In genomic region chr12:80412343-80412953, GRCh38 we compare ENCODE assay signal across 8 cellular contexts. TPM values are rescaled to one million over a fixed set of nuclear protein-coding genes. Genes with fewer than 3 reads are reported as not detected.
A peak's percentile ranks its signal among the peaks of the same experiment; 100 is the strongest.
DNase-seq lines count a peak whose midpoint lies in the region; ATAC-seq and TF ChIP-seq lines count a peak whose summit lies in the region.

No MANE protein-coding gene starts in this region.

- no peaks in the 10 kb centered on the region for H3K9me3 Mint-ChIP-seq in activated naive CD4-positive, alpha-beta T cell treated with anti-CD3 and anti-CD28 coated beads for 36 hours

- intact Hi-C loops in ascending aorta (cut with DNase I), result no loop called here
- intact Hi-C loops in tibial artery (cut with DNase I; ENCODE audit: low total_unique reads), result loop anchor here (5.0 kb wide), 1 partner anchor 350 kb away; no protein-coding TSS in a partner anchor
- intact Hi-C loops in activated naive CD4-positive, alpha-beta T cell treated with anti-CD3 and anti-CD28 coated beads for 36 hours (cut with micrococcal nuclease), result loop anchor here (1.0 to 10.0 kb wide), 5 partner anchors 351 to 1912 kb away; no protein-coding TSS in a partner anchor

- no peak overlapping the region for H3K27ac Mint-ChIP-seq in activated naive CD4-positive, alpha-beta T cell treated with anti-CD3 and anti-CD28 coated beads for 36 hours

- H3K9me3 ChIP-seq in ascending aorta (no peaks in the 10 kb centered on the region), iPS DF 6.9 (ENCODE audit: control insufficient read depth, insufficient read depth, low read length) (no peaks in the 10 kb centered on the region), tibial artery (no peaks in the 10 kb centered on the region)

- no peaks in the 10 kb centered on the region for H3K27me3 Mint-ChIP-seq in activated naive CD4-positive, alpha-beta T cell treated with anti-CD3 and anti-CD28 coated beads for 36 hours (ENCODE audit: low read depth)

- ATAC-seq in GM19043 (IDR thresholded peaks at IDR 0.05; ENCODE audit: low read depth, unreplicated experiment) (peak; percentile 56), HG03280 (IDR thresholded peaks at IDR 0.05; ENCODE audit: unreplicated experiment) (peak; percentile 81)

- H3K27me3 ChIP-seq in ascending aorta (no peaks in the 10 kb centered on the region), iPS DF 6.9 (ENCODE audit: control insufficient read depth, insufficient read depth, low read length) (no peaks in the 10 kb centered on the region), tibial artery (no peaks in the 10 kb centered on the region)

- H3K27ac ChIP-seq in C4-2B (no peak overlapping the region), ascending aorta (no peak overlapping the region), iPS DF 6.9 (ENCODE audit: low read length) (no peak overlapping the region), tibial artery (no peak overlapping the region)

- DNase-seq in NCI-H2227 treated with DMSO at 0.1 percent for 48 hours (lab: John Stamatoyannopoulos, UW), result peak; percentile 69
- no peak for DNase-seq in ascending aorta (ENCODE audit: low spot score in 2 of 2)
- DNase-seq in iPS DF 6.9 (ENCODE audit: low read depth, low spot score), result peak; percentile 16
- DNase-seq in tibial artery, result no peak
- DNase-seq in activated naive CD4-positive, alpha-beta T cell treated with anti-CD3 and anti-CD28 coated beads for 36 hours, result no peak

- H3K4me3 ChIP-seq in ascending aorta (no peak overlapping the region), iPS DF 6.9 (ENCODE audit: low read length) (no peak overlapping the region), tibial artery (no peak overlapping the region)

- no peaks in the 10 kb centered on the region for H3K4me1 ChIP-seq in ascending aorta
- H3K4me1 ChIP-seq in iPS DF 6.9 (ENCODE audit: control insufficient read depth, insufficient read depth, low read length), result no peaks in the 10 kb centered on the region
- peaks cover 0 to 3% (median 0%) of the 10 kb centered on the region in 4 donors for H3K4me1 ChIP-seq in tibial artery

- WGBS in iPS DF 6.9 (ENCODE audit: insufficient coverage, insufficient read length), result no CpG with 5 or more reads among the region's 3 CpGs

- H3K4me3 Mint-ChIP-seq in activated naive CD4-positive, alpha-beta T cell treated with anti-CD3 and anti-CD28 coated beads for 36 hours, result no peak overlapping the region

- no peaks in the 10 kb centered on the region for H3K4me1 Mint-ChIP-seq in activated naive CD4-positive, alpha-beta T cell treated with anti-CD3 and anti-CD28 coated beads for 36 hours (ENCODE audit: low read depth)

- H3K36me3 Mint-ChIP-seq in activated naive CD4-positive, alpha-beta T cell treated with anti-CD3 and anti-CD28 coated beads for 36 hours (ENCODE audit: low read depth), result no peaks in the 10 kb centered on the region

- H3K36me3 ChIP-seq in ascending aorta (no peaks in the 10 kb centered on the region), iPS DF 6.9 (ENCODE audit: control insufficient read depth, insufficient read depth, low read length) (no peaks in the 10 kb centered on the region), tibial artery (no peaks in the 10 kb centered on the region)

- CTCF ChIA-PET in activated naive CD4-positive, alpha-beta T cell treated with anti-CD3 and anti-CD28 coated beads for 36 hours (lab: Charles Lee), result interaction anchor here (0.6 to 0.9 kb wide), 2 partner anchors 139 to 352 kb away, joined by 3 read pairs; no protein-coding TSS in a partner anchor

- TF ChIP-seq CTCF in C4-2B (conservative IDR thresholded peaks at IDR 0.05), result peak; percentile 81
- peak; percentile 43 to 79 (median 75) for TF ChIP-seq CTCF in ascending aorta (IDR thresholded peaks at IDR 0.05)
- TF ChIP-seq CTCF in tibial artery (IDR thresholded peaks at IDR 0.05), result peak; percentile 72 to 78

RNA-seq across cellular contexts. Expression of gene PTPRQ, which starts 31.6 kb away (rescaled TPM):
- 0.64 TPM for total RNA-seq in ascending aorta
- total RNA-seq in activated naive CD4-positive, alpha-beta T cell treated with anti-CD3 and anti-CD28 coated beads for 36 hours, result not detected

Comparison
In these comparisons a context has a peak if more than half of its experiments do, and no peak if none do; other contexts are left out.
1. DNase-seq: peak in NCI-H2227 treated with DMSO at 0.1 percent for 48 hours (single experiment) and iPS DF 6.9 (single experiment); none in ascending aorta (0 of 2), tibial artery (0 of 2) and activated naive CD4-positive, alpha-beta T cell treated with anti-CD3 and anti-CD28 coated beads for 36 hours (single experiment).
2. Peak in every context shown above with its lines, with median percentiles within 50 percentile points of each other: CTCF ChIP-seq.